Comparison of ENCODE assay signal across 18 cellular contexts in genomic region chr4:151719045-151719743, GRCh38. TPM values are rescaled to one million over a fixed set of nuclear protein-coding genes. Genes with fewer than 3 reads are reported as not detected.
DNase-seq lines count a peak whose midpoint lies in the region; ATAC-seq and TF ChIP-seq lines count a peak whose summit lies in the region.
"Had no signal": no experiment of that assay in that cellular context is flagged by ENCODE, and none has a peak within 500 bp of the region (broad histone marks: within the 10 kb centered on the region; RNA-seq: fewer than 3 reads in every experiment).

No MANE protein-coding gene starts in this region.

- WGBS in heart right ventricle, 2 donors = 56 to 59% methylated on average over 10 of the region's 10 CpGs

- intact Hi-C loops in heart right ventricle (cut with DNase I) = no loop called here
- intact Hi-C loops in posterior cingulate gyrus (cut with DNase I) = loop anchor here (5.0 to 10.0 kb wide), 2 partner anchors 43 to 306 kb away; partner anchors contain the start of gene GATB

- no peak overlapping the region for H3K4me3 ChIP-seq in heart right ventricle
- H3K4me3 ChIP-seq: body of pancreas, MG63, thyroid gland had no signal

- ATAC-seq in heart right ventricle (peak; percentile 40 to 97 (median 73)), GM21619 (IDR thresholded peaks at IDR 0.05; ENCODE audit: unreplicated experiment) (no peak)
- ATAC-seq: activated CD4-positive, CD25-positive, alpha-beta regulatory T cell treated with anti-CD3 and anti-CD28 coated beads, Interleukin-2, amount 50 U/mL, for 24 hours; body of pancreas had no signal

- peak overlapping the region; percentile 12 to 77 (median 68) for H3K27ac ChIP-seq in heart right ventricle
- H3K27ac ChIP-seq: 22Rv1, body of pancreas, C4-2B, parathyroid adenoma, thyroid gland had no signal

- DNase-seq in NCI-H1436 (lab: John Stamatoyannopoulos, UW) = peak; percentile 16
- no peak for DNase-seq in NCI-H1436 treated with DMSO at 0.1 percent for 48 hours (lab: John Stamatoyannopoulos, UW)
- DNase-seq in astrocyte of the hippocampus (ENCODE audit: low read depth, low spot score) = peak; percentile 66
- peak in 1 of 2 donors; percentile 30 for DNase-seq in heart right ventricle
- peak in 7 of 10 donors; percentile 19 to 90 (median 52) for DNase-seq in posterior cingulate gyrus
- DNase-seq in hepatic stellate cell (ENCODE audit: low spot score) = no peak
- no peak for DNase-seq in activated CD4-positive, CD25-positive, alpha-beta regulatory T cell treated with anti-CD3 and anti-CD28 coated beads, Interleukin-2, amount 50 U/mL, for 72 hours
- DNase-seq: activated gamma-delta T cell; body of pancreas; effector CD4-positive, alpha-beta T cell; MG63; T-helper 2 cell; thyroid gland had no signal

- peaks cover 0 to 18% (median 4%) of the 10 kb centered on the region in 9 donors for H3K4me1 ChIP-seq in heart right ventricle
- H3K4me1 ChIP-seq: body of pancreas, parathyroid adenoma, thyroid gland had no signal

- H3K27me3 ChIP-seq in heart right ventricle = no peaks in the 10 kb centered on the region
- H3K27me3 ChIP-seq: body of pancreas, MG63, thyroid gland had no signal

- peaks cover 0 to 45% (median 0%) of the 10 kb centered on the region in 9 donors for H3K36me3 ChIP-seq in heart right ventricle
- H3K36me3 ChIP-seq: MG63, thyroid gland had no signal

- no peaks in the 10 kb centered on the region for H3K9me3 ChIP-seq in heart right ventricle
- H3K9me3 ChIP-seq: body of pancreas, MG63, thyroid gland had no signal

- TF ChIP-seq CTCF in heart right ventricle (IDR thresholded peaks at IDR 0.05) = no peak

RNA-seq across cellular contexts. Expression of gene GATB, which starts 41.6 kb away (rescaled TPM):
- total RNA-seq in heart right ventricle = 100 to 1,000 TPM in 2 of 10 donors, 10 to 100 TPM in 8; 79.0 to 122 (median 88.5) TPM
- polyA plus RNA-seq in heart right ventricle = 100 to 1,000 TPM in 1 of 2 donors, 10 to 100 TPM in 1; 39.1 to 168 TPM

Comparison
In these comparisons a context has a peak if more than half of its experiments do, and no peak if none do; other contexts are left out.
1. DNase-seq: peak in NCI-H1436 (single experiment), astrocyte of the hippocampus (single experiment) and posterior cingulate gyrus (7 of 10); none in NCI-H1436 treated with DMSO at 0.1 percent for 48 hours (single experiment), hepatic stellate cell (single experiment) and activated CD4-positive, CD25-positive, alpha-beta regulatory T cell treated with anti-CD3 and anti-CD28 coated beads, Interleukin-2, amount 50 U/mL, for 72 hours (single experiment).